In genomic region chr2:66494708-66495107, GRCh38 we compare ENCODE assay signal across 12 cellular contexts. TPM values are rescaled to one million over a fixed set of nuclear protein-coding genes. Genes with fewer than 3 reads are reported as not detected.
DNase-seq lines count a peak whose midpoint lies in the region; ATAC-seq and TF ChIP-seq lines count a peak whose summit lies in the region.
"Had no signal": no experiment of that assay in that cellular context is flagged by ENCODE, and none has a peak within 500 bp of the region (broad histone marks: within the 10 kb centered on the region; RNA-seq: fewer than 3 reads in every experiment).

No MANE protein-coding gene starts in this region.

- H3K9me3 Mint-ChIP-seq in activated T-helper 17 cell treated with anti-CD3 and anti-CD28 coated beads, Interleukin-2, amount 50 U/mL, for 72 hours = no peaks in the 10 kb centered on the region
- no peaks in the 10 kb centered on the region for H3K9me3 Mint-ChIP-seq in chondrocyte (ENCODE audit: low read depth)
- H3K9me3 Mint-ChIP-seq: activated T-helper 1 cell treated with anti-CD3 and anti-CD28 coated beads, Interleukin-12 subunit alpha, Interleukin-12 subunit beta, Interleukin-2, Interleukin-4 antibody, amounts not matched to agents 30 ng/mL and 10 ng/mL and 1 ng/mL, durations not matched to agents 14 hours and 24 hours and 36 hours; neural crest cell; T-helper 2 cell treated with Interferon-gamma antibody and Interleukin-4, amounts not matched to agents 5 μg/mL and 100 μg/mL, for 36 hours had no signal

- no peaks in the 10 kb centered on the region for H3K27me3 ChIP-seq in thoracic aorta (replicated peaks; ENCODE audit: insufficient read depth)

- no peaks in the 10 kb centered on the region for H3K27me3 Mint-ChIP-seq in activated T-helper 17 cell treated with anti-CD3 and anti-CD28 coated beads, Interleukin-2, amount 50 U/mL, for 72 hours
- no peaks in the 10 kb centered on the region for H3K27me3 Mint-ChIP-seq in chondrocyte (ENCODE audit: low read depth)

- no peaks in the 10 kb centered on the region for H3K4me1 Mint-ChIP-seq in activated T-helper 17 cell treated with anti-CD3 and anti-CD28 coated beads, Interleukin-2, amount 50 U/mL, for 72 hours
- H3K4me1 Mint-ChIP-seq in chondrocyte (ENCODE audit: low read depth) = peaks cover 22% of the 10 kb centered on the region

- no peak for ATAC-seq in thoracic aorta (ENCODE audit: insufficient number of reproducible peaks, low FRiP score, low read depth)
- no peak for ATAC-seq in HG03439 (IDR thresholded peaks at IDR 0.05; ENCODE audit: unreplicated experiment)
- no peak for ATAC-seq in activated T-helper 17 cell treated with anti-CD3 and anti-CD28 coated beads, Interleukin-2, amount 50 U/mL, for 72 hours (replicated peaks)

- H3K27ac ChIP-seq in thoracic aorta = peak overlapping the region; percentile 9 to 18

- H3K4me3 Mint-ChIP-seq in activated T-helper 17 cell treated with anti-CD3 and anti-CD28 coated beads, Interleukin-2, amount 50 U/mL, for 72 hours = no peak overlapping the region
- H3K4me3 Mint-ChIP-seq in chondrocyte (ENCODE audit: unreplicated experiment) = no peak overlapping the region
- H3K4me3 Mint-ChIP-seq: activated T-helper 1 cell treated with anti-CD3 and anti-CD28 coated beads, Interleukin-12 subunit alpha, Interleukin-12 subunit beta, Interleukin-2, Interleukin-4 antibody, amounts not matched to agents 30 ng/mL and 10 ng/mL and 1 ng/mL, durations not matched to agents 14 hours and 24 hours and 36 hours; neural crest cell; T-helper 2 cell treated with Interferon-gamma antibody and Interleukin-4, amounts not matched to agents 5 μg/mL and 100 μg/mL, for 36 hours had no signal

- no peaks in the 10 kb centered on the region for H3K36me3 Mint-ChIP-seq in activated T-helper 17 cell treated with anti-CD3 and anti-CD28 coated beads, Interleukin-2, amount 50 U/mL, for 72 hours (ENCODE audit: low read depth)
- H3K36me3 Mint-ChIP-seq in chondrocyte (ENCODE audit: low read depth) = peaks cover 2% of the 10 kb centered on the region

- in situ Hi-C loops in astrocyte of the spinal cord (cut with HindIII; ENCODE audit: low sequenced_read_pairs) = no loop called here

- peaks cover 12 to 58% of the 10 kb centered on the region in 2 donors for H3K4me1 ChIP-seq in thoracic aorta (ENCODE audit: control insufficient read depth in 1 of 2, low read depth in 2 of 2)

- H3K27ac Mint-ChIP-seq in activated T-helper 17 cell treated with anti-CD3 and anti-CD28 coated beads, Interleukin-2, amount 50 U/mL, for 72 hours = no peak overlapping the region
- H3K27ac Mint-ChIP-seq in chondrocyte (ENCODE audit: unreplicated experiment) = no peak overlapping the region
- H3K27ac Mint-ChIP-seq: activated T-helper 1 cell treated with anti-CD3 and anti-CD28 coated beads, Interleukin-12 subunit alpha, Interleukin-12 subunit beta, Interleukin-2, Interleukin-4 antibody, amounts not matched to agents 30 ng/mL and 10 ng/mL and 1 ng/mL, durations not matched to agents 14 hours and 24 hours and 36 hours; T-helper 2 cell treated with Interferon-gamma antibody and Interleukin-4, amounts not matched to agents 5 μg/mL and 100 μg/mL, for 36 hours had no signal

- TF ChIP-seq CTCF in astrocyte of the spinal cord (IDR thresholded peaks at IDR 0.05; ENCODE audit: low read depth, low read length) (no peak), thoracic aorta (IDR thresholded peaks at IDR 0.05) (no peak), chondrocyte (IDR thresholded peaks at IDR 0.05) (no peak)

- H3K4me3 ChIP-seq in astrocyte of the spinal cord (ENCODE audit: low read depth, low read length) (no peak overlapping the region), thoracic aorta (no peak overlapping the region)

- DNase-seq in HuH-7 (ENCODE audit: low spot score) (peak; percentile 23), astrocyte of the spinal cord (ENCODE audit: low read depth, low spot score) (peak; percentile 70), iris pigment epithelial cell (ENCODE audit: low read depth) (peak; percentile 66), thoracic aorta (ENCODE audit: low spot score) (peak; percentile 22), amygdala (lab: John Stamatoyannopoulos, UW) (no peak), chondrocyte (ENCODE audit: low spot score) (no peak)
- DNase-seq: NCI-H2227 treated with DMSO at 0.1 percent for 48 hours had no signal

- H3K9me3 ChIP-seq in thoracic aorta = no peaks in the 10 kb centered on the region

- H3K36me3 ChIP-seq in thoracic aorta = no peaks in the 10 kb centered on the region

RNA-seq across cellular contexts. Expression of gene MEIS1, which starts 59.8 kb away (rescaled TPM):
- 10 to 100 TPM; 29.4 to 58.4 TPM for total RNA-seq in thoracic aorta
- total RNA-seq in activated T-helper 17 cell treated with anti-CD3 and anti-CD28 coated beads, Interleukin-2, amount 50 U/mL, for 72 hours = not detected
- 1.1 to 18.5 TPM (median 16.9 TPM) in 3 replicates for total RNA-seq in chondrocyte
- total RNA-seq: activated T-helper 1 cell treated with anti-CD3 and anti-CD28 coated beads, Interleukin-12 subunit alpha, Interleukin-12 subunit beta, Interleukin-2, Interleukin-4 antibody, amounts not matched to agents 30 ng/mL and 10 ng/mL and 1 ng/mL, durations not matched to agents 14 hours and 24 hours and 36 hours had no signal

Comparison
In these comparisons a context has a peak if more than half of its experiments do, and no peak if none do; other contexts are left out.
1. DNase-seq: peak in HuH-7 (single experiment), astrocyte of the spinal cord (single experiment), iris pigment epithelial cell (single experiment) and thoracic aorta (single experiment); none in amygdala (0 of 56) and chondrocyte (single experiment).